32 cellular contexts compared by ENCODE assay signal in the genomic region with DNA sequence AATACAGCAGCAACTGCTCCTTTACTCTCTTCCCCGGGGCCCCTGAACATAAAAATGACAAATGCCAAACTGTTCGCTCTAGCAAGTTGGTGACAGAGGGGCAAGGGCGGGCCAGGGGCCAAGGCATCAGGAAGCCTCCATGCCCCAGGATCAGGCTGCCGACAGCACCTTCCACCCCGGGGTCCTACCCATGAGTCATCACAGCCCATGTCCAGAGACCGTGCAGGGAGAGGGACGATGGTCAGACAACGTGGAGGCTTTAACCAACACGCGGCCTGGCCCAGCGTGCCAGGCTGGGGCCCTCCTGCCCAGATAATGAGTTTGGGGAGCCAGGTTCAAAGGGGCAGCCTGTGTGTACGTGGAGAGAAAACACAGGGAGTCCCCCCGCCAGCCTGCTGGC.
"Had no signal": no experiment of that assay in that cellular context is flagged by ENCODE, and none has a peak within 500 bp of the region (broad histone marks: within the 10 kb centered on the region; RNA-seq: fewer than 3 reads in every experiment).

No MANE protein-coding gene starts in this region.

- H3K9me3 Mint-ChIP-seq: endodermal cell; mesothelial cell of epicardium; naive B cell; natural killer cell treated with Interleukin-12 subunit alpha and Interleukin-12 subunit beta and Interleukin-15 and Interleukin-18, amount 100 ng/mL, for 72 hours; stimulated activated effector memory CD8-positive, alpha-beta T cell treated with anti-CD3 and anti-CD28 coated beads, Interleukin-12 subunit alpha, Interleukin-12 subunit beta, amount 100 ng/mL, for 72 hours had no signal

- ATAC-seq: esophagus mucosa; gastrocnemius medialis; left colon; mucosa of descending colon; natural killer cell treated with Interleukin-12 subunit alpha and Interleukin-12 subunit beta and Interleukin-15 and Interleukin-18, amount 100 ng/mL, for 72 hours; psoas muscle; sciatic nerve; stimulated activated effector memory CD8-positive, alpha-beta T cell treated with anti-CD3 and anti-CD28 coated beads, Interleukin-12 subunit alpha, Interleukin-12 subunit beta, amount 100 ng/mL, for 72 hours had no signal

- FAIRE-seq: colon, islet of Langerhans had no signal

- H3K4me3 ChIP-seq: dorsolateral prefrontal cortex, gastrocnemius medialis, heart right ventricle, mucosa of descending colon, ovary, psoas muscle, smooth muscle cell, stomach, thyroid gland had no signal

- H3K36me3 ChIP-seq: gastrocnemius medialis, ovary, thyroid gland had no signal

- H3K27ac Mint-ChIP-seq: endodermal cell; mesothelial cell of epicardium; naive B cell; natural killer cell treated with Interleukin-12 subunit alpha and Interleukin-12 subunit beta and Interleukin-15 and Interleukin-18, amount 100 ng/mL, for 72 hours; stimulated activated effector memory CD8-positive, alpha-beta T cell treated with anti-CD3 and anti-CD28 coated beads, Interleukin-12 subunit alpha, Interleukin-12 subunit beta, amount 100 ng/mL, for 72 hours had no signal

- H3K27ac ChIP-seq: dorsolateral prefrontal cortex, epithelial cell of prostate, gastrocnemius medialis, ovary, psoas muscle, stomach, thyroid gland had no signal

- H3K4me1 Mint-ChIP-seq: stimulated activated effector memory CD8-positive, alpha-beta T cell treated with anti-CD3 and anti-CD28 coated beads, Interleukin-12 subunit alpha, Interleukin-12 subunit beta, amount 100 ng/mL, for 72 hours had no signal

- H3K9me3 ChIP-seq: gastrocnemius medialis, heart right ventricle, mucosa of descending colon, ovary, psoas muscle, stomach, thyroid gland had no signal

- DNase-seq: central memory CD4-positive, alpha-beta T cell; dorsolateral prefrontal cortex; effector CD8-positive, alpha-beta T cell; endodermal cell; foreskin fibroblast; gastrocnemius medialis; heart right ventricle; hippocampal formation; left colon; mesenchymal stem cell; mucosa of descending colon; naive B cell; occipital lobe; ovary; posterior cingulate gyrus; psoas muscle; stimulated activated CD4-positive, alpha-beta T cell treated with anti-CD3 and anti-CD28 coated beads, Interleukin-12 subunit alpha, Interleukin-12 subunit beta, amount 100 ng/mL, for 4 hours; stimulated activated CD4-positive, alpha-beta T cell treated with anti-CD3 and anti-CD28 coated beads, Interleukin-1b, Interleukin-23, amount 100 ng/mL, for 48 hours; stimulated activated CD4-positive, alpha-beta T cell treated with anti-CD3 and anti-CD28 coated beads, Interleukin-4, amount 100 ng/mL, for 24 hours; stimulated activated naive CD4-positive, alpha-beta T cell treated with Interleukin-2 at 50 U/mL for 16 hours; stomach; thyroid gland; trophoblast cell had no signal

- H3K4me2 ChIP-seq: smooth muscle cell had no signal

- H3K36me3 Mint-ChIP-seq: mesothelial cell of epicardium; naive B cell; natural killer cell treated with Interleukin-12 subunit alpha and Interleukin-12 subunit beta and Interleukin-15 and Interleukin-18, amount 100 ng/mL, for 72 hours; stimulated activated effector memory CD8-positive, alpha-beta T cell treated with anti-CD3 and anti-CD28 coated beads, Interleukin-12 subunit alpha, Interleukin-12 subunit beta, amount 100 ng/mL, for 72 hours had no signal

- H3K4me3 Mint-ChIP-seq: endodermal cell; mesothelial cell of epicardium; naive B cell; natural killer cell treated with Interleukin-12 subunit alpha and Interleukin-12 subunit beta and Interleukin-15 and Interleukin-18, amount 100 ng/mL, for 72 hours; stimulated activated effector memory CD8-positive, alpha-beta T cell treated with anti-CD3 and anti-CD28 coated beads, Interleukin-12 subunit alpha, Interleukin-12 subunit beta, amount 100 ng/mL, for 72 hours had no signal

- H3K27me3 ChIP-seq: gastrocnemius medialis, ovary, thyroid gland had no signal
